20 cellular contexts compared by ENCODE assay signal in genomic region chr12:132513070-132513398, GRCh38. TPM values are rescaled to one million over a fixed set of nuclear protein-coding genes. Genes with fewer than 3 reads are reported as not detected.
DNase-seq lines count a peak whose midpoint lies in the region; ATAC-seq and TF ChIP-seq lines count a peak whose summit lies in the region.
"Had no signal": no experiment of that assay in that cellular context is flagged by ENCODE, and none has a peak within 500 bp of the region (broad histone marks: within the 10 kb centered on the region; RNA-seq: fewer than 3 reads in every experiment).

No MANE protein-coding gene starts in this region.

- H3K27me3 Mint-ChIP-seq in effector memory CD8-positive, alpha-beta T cell = no peaks in the 10 kb centered on the region

- peaks cover 10 to 11% of the 10 kb centered on the region in 2 donors for H3K4me1 Mint-ChIP-seq in effector memory CD8-positive, alpha-beta T cell (ENCODE audit: low read depth in 2 of 2)

- no peak for ATAC-seq in effector memory CD8-positive, alpha-beta T cell (replicated peaks)
- ATAC-seq in GM18861 (IDR thresholded peaks at IDR 0.05; ENCODE audit: unreplicated experiment) (no peak), GM18868 (IDR thresholded peaks at IDR 0.05; ENCODE audit: unreplicated experiment) (no peak)

- H3K27ac Mint-ChIP-seq in effector memory CD8-positive, alpha-beta T cell = peak overlapping the region; percentile 62 to 78

- H3K4me3 Mint-ChIP-seq in effector memory CD8-positive, alpha-beta T cell = peak overlapping the region in 1 of 2 donors; percentile 12
- H3K4me3 Mint-ChIP-seq: neural crest cell had no signal

- DNase-seq in AG09319 (ENCODE audit: extremely low read depth, low read depth) (peak; percentile 25), M059J (ENCODE audit: low read depth) (peak; percentile 24), non-pigmented ciliary epithelial cell (ENCODE audit: low read depth) (peak; percentile 26), SHP77 treated with DMSO at 0.1 percent for 48 hours (lab: John Stamatoyannopoulos, UW) (no peak), NCI-H2227 (lab: John Stamatoyannopoulos, UW; ENCODE audit: unreplicated experiment) (no peak)
- DNase-seq in effector memory CD8-positive, alpha-beta T cell = no peak
- DNase-seq: activated CD4-positive, alpha-beta T cell treated with anti-CD3 and anti-CD28 coated beads for 1 hour; activated CD8-positive, alpha-beta memory T cell treated with anti-CD3 and anti-CD28 coated beads, Interleukin-2, amount 50 U/mL, for 4 hours; activated naive CD4-positive, alpha-beta T cell treated with Interleukin-2 at 50 U/mL for 16 hours; AML-193; central memory CD4-positive, alpha-beta T cell; Karpas-422; mesendoderm; NCI-H1417 treated with DMSO at 0.1 percent for 48 hours; sigmoid colon; stimulated activated CD4-positive, alpha-beta T cell treated with anti-CD3 and anti-CD28 coated beads, Interleukin-4, amount 100 ng/mL, for 1 hour; T-helper 9 cell had no signal

- H3K36me3 Mint-ChIP-seq in effector memory CD8-positive, alpha-beta T cell (ENCODE audit: insufficient read depth) = peaks cover 38% of the 10 kb centered on the region

- TF ChIP-seq CTCF in AG09319 (IDR thresholded peaks at IDR 0.05; ENCODE audit: low read depth, low read length) = no peak

- H3K9me3 Mint-ChIP-seq in effector memory CD8-positive, alpha-beta T cell = peaks cover 0 to 2% of the 10 kb centered on the region in 2 donors

RNA-seq across cellular contexts. Expression of gene FBRSL1, which starts 23.1 kb away (rescaled TPM):
- total RNA-seq in M059J (2014; rRNA removed; shearing (Covaris generic)) = 1.6 and 3.2 TPM in 2 replicates

Comparison
In these comparisons a context has a peak if more than half of its experiments do, and no peak if none do; other contexts are left out.
1. DNase-seq: peak in AG09319 (single experiment), M059J (single experiment) and non-pigmented ciliary epithelial cell (single experiment); none in effector memory CD8-positive, alpha-beta T cell (0 of 3), SHP77 treated with DMSO at 0.1 percent for 48 hours (single experiment) and NCI-H2227 (single experiment).